In the genomic region with DNA sequence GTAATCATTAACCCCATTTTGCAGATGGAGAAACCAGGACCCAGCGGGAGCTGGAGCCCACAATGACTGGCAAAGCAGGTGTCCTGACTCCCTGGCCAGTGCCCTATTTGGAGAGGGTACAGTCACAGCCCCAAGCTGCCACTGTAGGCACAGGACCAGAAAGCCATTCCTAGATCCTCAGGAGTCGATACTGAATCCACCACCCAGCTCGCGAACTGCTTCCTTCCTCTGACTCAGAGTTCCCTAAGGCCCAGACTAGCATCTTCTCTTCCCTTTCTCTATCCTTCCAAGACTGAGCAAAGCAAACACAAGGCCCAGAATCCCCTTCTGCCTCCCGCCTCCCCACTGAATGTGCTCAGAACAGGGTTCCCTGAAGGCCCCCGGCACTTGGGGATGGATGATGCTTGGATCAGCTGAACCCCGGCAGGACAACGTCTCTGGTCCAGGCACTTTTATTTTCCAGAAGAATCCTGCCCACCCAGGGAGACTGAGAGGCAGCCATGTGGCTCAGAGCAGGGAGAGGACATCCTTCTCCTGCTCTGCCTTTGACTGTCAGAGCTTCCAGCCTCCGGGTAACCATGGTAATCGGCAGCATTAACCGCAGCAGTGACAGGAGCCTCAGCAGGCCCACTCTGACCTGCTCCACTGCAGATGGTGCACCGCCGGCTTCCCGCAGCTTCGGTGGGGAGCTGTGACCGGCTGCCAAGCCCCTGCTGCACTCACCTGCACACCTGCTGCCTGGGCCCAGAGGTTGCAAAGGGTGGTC, we compare ENCODE assay signal across 25 cellular contexts. TPM values are rescaled to one million over a fixed set of nuclear protein-coding genes. Genes with fewer than 3 reads are reported as not detected.
A peak's percentile ranks its signal among the peaks of the same experiment; 100 is the strongest.
DNase-seq lines count a peak whose midpoint lies in the region; ATAC-seq, FAIRE-seq and TF ChIP-seq lines count a peak whose summit lies in the region.
"Had no signal": no experiment of that assay in that cellular context is flagged by ENCODE, and none has a peak within 500 bp of the region (broad histone marks: within the 10 kb centered on the region; RNA-seq: fewer than 3 reads in every experiment).

No MANE protein-coding gene starts in this region.

- no peaks in the 10 kb centered on the region for H3K36me3 ChIP-seq in K562 (ENCODE audit: control insufficient read depth, insufficient read depth, low read length)
- H3K36me3 ChIP-seq: sigmoid colon, thoracic aorta had no signal

- no peak for TF ChIP-seq CTCF in K562 (IDR thresholded peaks at IDR 0.05 in 2 of 3, conservative IDR thresholded peaks at IDR 0.05 in 1 of 3; ENCODE audit: insufficient read depth in 2 of 3, low read depth in 1 of 3, low read length in 3 of 3)

- no peak for TF ChIP-seq EP300 in K562 (IDR thresholded peaks at IDR 0.05; ENCODE audit: low read length)

- no peak overlapping the region for H2AFZ ChIP-seq in K562 (ENCODE audit: low read depth, low read length)

- ATAC-seq in K562: no peak
- ATAC-seq: activated CD4-positive, CD25-positive, alpha-beta regulatory T cell treated with anti-CD3 and anti-CD28 coated beads, Interleukin-2, amount 50 U/mL, for 24 hours had no signal

- POLR2A ChIA-PET in K562 (lab: Yijun Ruan, JAX): no interaction called here

- H3K27ac ChIP-seq in K562 (ENCODE audit: extremely low read depth, low read depth, low read length): no peak overlapping the region
- H3K27ac ChIP-seq: thoracic aorta had no signal

- TF ChIP-seq RAD21 in K562 (CRISPR knock-in tag; conservative IDR thresholded peaks at IDR 0.05 in 1 of 2, IDR thresholded peaks at IDR 0.05 in 1 of 2): no peak

- no peak overlapping the region for H3K4me2 ChIP-seq in K562 (ENCODE audit: insufficient read depth, low read length)

- peak; percentile 53 for DNase-seq in Ammon's horn (ENCODE audit: low spot score)
- DNase-seq in M059J (ENCODE audit: low read depth): peak; percentile 8
- no peak for DNase-seq in K562 (ENCODE audit: extremely low read depth in 1 of 4, low spot score in 3 of 4)
- DNase-seq in left kidney (ENCODE audit: low read depth, low spot score): peak; percentile 52
- DNase-seq in SIG-M5 treated with dmso at 0.1 percent for 504 hours (lab: John Stamatoyannopoulos, UW; ENCODE audit: unreplicated experiment): no peak
- DNase-seq in GM19239 (ENCODE audit: insufficient read length, low spot score): no peak
- DNase-seq in activated CD4-positive, alpha-beta T cell treated with anti-CD3 and anti-CD28 coated beads for 4 hours: no peak
- no peak for DNase-seq in occipital lobe (lab: John Stamatoyannopoulos, UW)
- DNase-seq: ACHN; activated CD8-positive, alpha-beta memory T cell treated with anti-CD3 and anti-CD28 coated beads for 24 hours; activated T-cell treated with anti-CD3 and anti-CD28 coated beads, Interleukin-2, amount 50 U/mL, for 72 hours; cortex of kidney; GF-D8; IMR-90; NCI-H187 treated with DMSO at 0.1 percent for 48 hours; sigmoid colon; stimulated activated CD4-positive, alpha-beta T cell treated with anti-CD3 and anti-CD28 coated beads, Interleukin-1b, Interleukin-23, amount 100 ng/mL, for 48 hours; stimulated activated naive CD4-positive, alpha-beta T cell; T1000 had no signal

- no peak for TF ChIP-seq POLR2A in K562 (conservative IDR thresholded peaks at IDR 0.05)

- FAIRE-seq in K562 (lab: Jason Lieb, UNC) (no peak), GM19239 (lab: Jason Lieb, UNC) (no peak)
- FAIRE-seq: H1, islet of Langerhans had no signal

- in situ Hi-C loops in K562 (cut with MboI): no loop called here

- no peak overlapping the region for H3K4me3 ChIP-seq in K562
- H3K4me3 ChIP-seq: lung, sigmoid colon, thoracic aorta had no signal

- H3K9ac ChIP-seq in K562 (ENCODE audit: insufficient read depth in 1 of 2, low read depth in 2 of 2, low read length in 2 of 2): no peak overlapping the region

- no TSS peak for BruUV-seq in K562 (replicated peaks; lab: Mats Ljungman, UMichigan)

- intact Hi-C loops in K562 (cut with micrococcal nuclease): loop anchor here (5.0 kb wide), 1 partner anchor 153 kb away; no protein-coding TSS in a partner anchor

- peaks cover 0 to 10% of the 10 kb centered on the region in 2 experiments; a peak in 2 of 5 replicates for H3K4me1 ChIP-seq in K562 (replicated peaks in 1 of 2; ENCODE audit: control insufficient read depth in 2 of 2, insufficient read depth in 2 of 2, low read length in 2 of 2)

- CTCF ChIA-PET in K562 (lab: Yijun Ruan, JAX; ENCODE audit: low intra/inter-chr PET ratio): no interaction called here

- no peaks in the 10 kb centered on the region for H3K9me3 ChIP-seq in K562 (replicated peaks; ENCODE audit: control insufficient read depth, insufficient read depth, low read depth, low read length)
- H3K9me3 ChIP-seq: sigmoid colon, thoracic aorta had no signal

- H3K27me3 ChIP-seq in K562 (ENCODE audit: control insufficient read depth in 2 of 2, insufficient read depth in 2 of 2, low read length in 2 of 2): peaks cover 2 to 55% of the 10 kb centered on the region in 2 experiments; a peak in 3 of 5 replicates
- H3K27me3 ChIP-seq: sigmoid colon had no signal

- H3K79me2 ChIP-seq in K562 (ENCODE audit: control insufficient read depth, insufficient read depth, low read length): no peaks in the 10 kb centered on the region

- 2% methylated on average over 15 of the region's 16 CpGs for WGBS in K562 (ENCODE audit: insufficient coverage, low coverage, missing lambda C conversion rate)

- no peaks in the 10 kb centered on the region for H4K20me1 ChIP-seq in K562 (replicated peaks; ENCODE audit: control insufficient read depth, insufficient read depth, low read length)

- no peaks in the 10 kb centered on the region for H3K9me1 ChIP-seq in K562 (ENCODE audit: control insufficient read depth, insufficient read depth, low read length)

TF ChIP-seq in K562, 482 proteins besides CTCF, POLR2A, EP300 and RAD21:
- TF ChIP-seq KAT8 (IDR thresholded peaks at IDR 0.05; ENCODE audit: low read depth): no peak
- 0 out of 2 replicates have a peak, but pooled peaks have one; percentile 13 for TF ChIP-seq RFX1 (IDR thresholded peaks at IDR 0.05)
- TF ChIP-seq EGR1 (conservative IDR thresholded peaks at IDR 0.05): no peak

RNA-seq across cellular contexts. Expression of gene KLHL29, which starts 34.8 kb away (rescaled TPM):
- total RNA-seq in M059J (2014; rRNA removed; shearing (Covaris generic)): 0.67 and 0.71 TPM in 2 replicates
- total RNA-seq in K562 (2011; cell fraction: chromatin; rRNA removed; ENCODE audit: low replicate concordance): 0.14 and 0.16 TPM in 2 replicates
- 0.13 TPM in 1 of 2 replicates, not detected in the other for total RNA-seq in K562 (2011; cell fraction: nucleolus; rRNA removed)
- 0.15 TPM in 1 of 2 replicates, not detected in the other for total RNA-seq in K562 (2011; cell fraction: nucleoplasm; rRNA removed)
- total RNA-seq in K562 (2014; rRNA removed) (0.12 and 0.14 TPM in 2 replicates), K562 (2014; rRNA removed; fragmentation: Illumina TruSeq; extraction: Trizol) (0.07 and 0.13 TPM in 2 replicates), K562 (2015; rRNA removed; fragmentation: Illumina TruSeq; extraction: Trizol) (0.04 and 0.07 TPM in 2 replicates), K562 (2021) (0.20 and 0.31 TPM in 2 replicates), occipital lobe (8.4 TPM)
- polyA plus RNA-seq in K562 (2011; rRNA removed) (0.03 TPM in 2 replicates), K562 (2014; fragmentation: Illumina TruSeq; extraction: Trizol) (0.12 and 0.16 TPM in 2 replicates), K562 (2014; fragmentation: Nextera tagmentation; extraction: Ambion mirVana) (under 1 TPM in 1 of 2 experiments, not detected in 1; 0.03 TPM), K562 (2014; rRNA removed) (0.08 and 0.18 TPM in 2 replicates)
- 0.01 and 0.03 TPM in 2 replicates for polyA plus RNA-seq in K562 (2011; cell fraction: cytosol; rRNA removed)
- polyA plus RNA-seq in K562 (2011; cell fraction: nucleus; rRNA removed): 0.04 and 0.08 TPM in 2 replicates
- 0.23 and 2.7 TPM in 2 replicates for polyA plus RNA-seq in K562 (2012)
- not detected in 2 replicates for polyA minus RNA-seq in K562 (2011; rRNA and poly(A)+ RNA removed)
- not detected in 2 replicates for polyA minus RNA-seq in K562 (2011; cell fraction: cytosol; rRNA and poly(A)+ RNA removed)
- polyA minus RNA-seq in K562 (2011; cell fraction: nucleus; rRNA and poly(A)+ RNA removed): not detected in 2 replicates
- polyA plus RNA-seq: CD14-positive monocyte had no signal

Comparison
In these comparisons a context has a peak if more than half of its experiments do, and no peak if none do; other contexts are left out.
1. DNase-seq: peak in Ammon's horn (single experiment), M059J (single experiment) and left kidney (single experiment); none in K562 (0 of 4), SIG-M5 treated with dmso at 0.1 percent for 504 hours (single experiment), GM19239 (single experiment), activated CD4-positive, alpha-beta T cell treated with anti-CD3 and anti-CD28 coated beads for 4 hours (0 of 2) and occipital lobe (single experiment).